ENCODE assay signal across 16 cellular contexts in genomic region chr1:14655386-14655785, GRCh38. TPM values are rescaled to one million over a fixed set of nuclear protein-coding genes. Genes with fewer than 3 reads are reported as not detected.
DNase-seq lines count a peak whose midpoint lies in the region; ATAC-seq and TF ChIP-seq lines count a peak whose summit lies in the region.
"Had no signal": no experiment of that assay in that cellular context is flagged by ENCODE, and none has a peak within 500 bp of the region (broad histone marks: within the 10 kb centered on the region; RNA-seq: fewer than 3 reads in every experiment).

No MANE protein-coding gene starts in this region.

- H3K36me3 ChIP-seq in OCI-LY1 (ENCODE audit: insufficient read depth, low read length): peaks cover 6% of the 10 kb centered on the region; the same call in 1 of the 2 replicates
- peaks cover 0 to 41% of the 10 kb centered on the region in 2 donors for H3K36me3 ChIP-seq in neuronal stem cell (replicated peaks in 1 of 2; ENCODE audit: control insufficient read depth in 2 of 2, insufficient read depth in 2 of 2, low read length in 2 of 2)
- H3K36me3 ChIP-seq: BLaER1 treated with 17β-estradiol and CSF1 and Interleukin-3, amounts not matched to agents 10 nM and 100 nM had no signal

- no peak overlapping the region for H2BK120ac ChIP-seq in neuronal stem cell (ENCODE audit: low read depth, low read length)

- no peaks in the 10 kb centered on the region for H4K20me1 ChIP-seq in OCI-LY1 (ENCODE audit: insufficient read depth, low read length)
- H4K20me1 ChIP-seq: BLaER1 treated with 17β-estradiol and CSF1 and Interleukin-3, amounts not matched to agents 10 nM and 100 nM had no signal

- H3K9me3 ChIP-seq in OCI-LY1 (ENCODE audit: low read length) (no peaks in the 10 kb centered on the region), neuronal stem cell (replicated peaks in 1 of 2; ENCODE audit: control insufficient read depth in 2 of 2, insufficient read depth in 1 of 2, low read depth in 1 of 2, low read length in 2 of 2) (no peaks in the 10 kb centered on the region)
- H3K9me3 ChIP-seq: BLaER1 treated with 17β-estradiol and CSF1 and Interleukin-3, amounts not matched to agents 10 nM and 100 nM had no signal

- no peak for ATAC-seq in GM18907 (IDR thresholded peaks at IDR 0.05; ENCODE audit: unreplicated experiment)
- ATAC-seq in HG02623 (IDR thresholded peaks at IDR 0.05; ENCODE audit: unreplicated experiment): no peak
- ATAC-seq: CD8-positive, alpha-beta T cell; HCT116 had no signal

- H3K79me1 ChIP-seq in neuronal stem cell (ENCODE audit: low read depth, low read length): no peaks in the 10 kb centered on the region

- no peaks in the 10 kb centered on the region for H3K9me2 ChIP-seq in OCI-LY1 (ENCODE audit: low read depth, low read length)

- H3K23ac ChIP-seq in neuronal stem cell (ENCODE audit: low read depth, low read length, poor library complexity): no peak overlapping the region

- H3K4me2 ChIP-seq in OCI-LY1 (ENCODE audit: low read length): peak overlapping the region; percentile 43; the same call in 1 of the 2 replicates
- H3K4me2 ChIP-seq in neuronal stem cell (ENCODE audit: insufficient read depth, low read length, poor library complexity, severe bottlenecking): no peak overlapping the region
- H3K4me2 ChIP-seq: BLaER1 treated with 17β-estradiol and CSF1 and Interleukin-3, amounts not matched to agents 10 nM and 100 nM had no signal

- no peak overlapping the region for H2BK15ac ChIP-seq in neuronal stem cell (ENCODE audit: low read length)

- no peak overlapping the region for H2BK5ac ChIP-seq in neuronal stem cell (ENCODE audit: low read length)

- no CpG with 5 or more reads among the region's 7 CpGs for WGBS in neuronal stem cell (ENCODE audit: extremely low coverage in 2 of 2, insufficient read length in 2 of 2, insufficient replicate concordance in 1 of 2), 2 donors

- no peak overlapping the region for H3K27ac ChIP-seq in OCI-LY1 (ENCODE audit: low read depth, low read length, poor library complexity, severe bottlenecking)
- H3K27ac ChIP-seq in neuronal stem cell (replicated peaks; ENCODE audit: low read length): no peak overlapping the region
- H3K27ac ChIP-seq: BLaER1 treated with 17β-estradiol and CSF1 and Interleukin-3, amounts not matched to agents 10 nM and 100 nM had no signal

- peak overlapping the region; percentile 58 for H3K4me3 ChIP-seq in OCI-LY1 (ENCODE audit: low read depth, low read length, poor library complexity, severe bottlenecking)
- H3K4me3 ChIP-seq in neuronal stem cell (ENCODE audit: low read length in 2 of 2): no peak overlapping the region
- H3K4me3 ChIP-seq: BLaER1 treated with 17β-estradiol and CSF1 and Interleukin-3, amounts not matched to agents 10 nM and 100 nM had no signal

- no peak overlapping the region for H2AK5ac ChIP-seq in neuronal stem cell (ENCODE audit: low read depth, low read length)

- no peak overlapping the region for H2BK12ac ChIP-seq in neuronal stem cell (ENCODE audit: low read length)

- H3K79me2 ChIP-seq in OCI-LY1 (ENCODE audit: insufficient read depth, low read length): no peaks in the 10 kb centered on the region

- H3K9ac ChIP-seq in OCI-LY1 (ENCODE audit: low read length) (peak overlapping the region; percentile 42; the same call in 1 of the 2 replicates), neuronal stem cell (ENCODE audit: low read depth, low read length, poor library complexity) (no peak overlapping the region)
- H3K9ac ChIP-seq: BLaER1 treated with 17β-estradiol and CSF1 and Interleukin-3, amounts not matched to agents 10 nM and 100 nM had no signal

- peak overlapping the region; percentile 11 for H3K18ac ChIP-seq in neuronal stem cell (ENCODE audit: low read length)

- peaks cover 35% of the 10 kb centered on the region for H3K4me1 ChIP-seq in OCI-LY1 (ENCODE audit: insufficient read depth, low read length, severe bottlenecking)
- H3K4me1 ChIP-seq in neuronal stem cell (ENCODE audit: control insufficient read depth in 2 of 2, insufficient read depth in 1 of 2, low read depth in 1 of 2, low read length in 2 of 2): peaks cover 10 to 13% of the 10 kb centered on the region in 2 donors

- no peak for TF ChIP-seq CTCF in OCI-LY1 (IDR thresholded peaks at IDR 0.05; ENCODE audit: low read length)

- DNase-seq in left kidney (ENCODE audit: low read depth, low spot score) (peak; percentile 36), neuronal stem cell (ENCODE audit: low spot score) (no peak), NCI-H187 (lab: John Stamatoyannopoulos, UW) (no peak), DMS153 (lab: John Stamatoyannopoulos, UW) (no peak)
- DNase-seq: Calu3; CD8-positive, alpha-beta T cell; DMS53; GOT3; H7; HFFc6; IMR-90 had no signal

- H3K14ac ChIP-seq in neuronal stem cell (ENCODE audit: low read length): no peak overlapping the region

- H3K27me3 ChIP-seq in OCI-LY1 (ENCODE audit: insufficient read depth, low read length) (no peaks in the 10 kb centered on the region), neuronal stem cell (ENCODE audit: control insufficient read depth in 3 of 3, insufficient read depth in 3 of 3, low read depth in 1 of 3, low read length in 3 of 3) (no peaks in the 10 kb centered on the region)
- H3K27me3 ChIP-seq: BLaER1 treated with 17β-estradiol and CSF1 and Interleukin-3, amounts not matched to agents 10 nM and 100 nM had no signal

- no peak overlapping the region for H4K8ac ChIP-seq in neuronal stem cell (ENCODE audit: low read depth, low read length)

- H4K91ac ChIP-seq in neuronal stem cell (ENCODE audit: low read depth, low read length, poor library complexity): no peak overlapping the region

- no peaks in the 10 kb centered on the region for H3F3A ChIP-seq in OCI-LY1 (ENCODE audit: insufficient read depth, low read length)

- H2AFZ ChIP-seq in OCI-LY1 (ENCODE audit: low read length) (no peak overlapping the region), neuronal stem cell (ENCODE audit: low read length) (no peak overlapping the region)

- no peak overlapping the region for H3K4ac ChIP-seq in neuronal stem cell (ENCODE audit: low read length)

RNA-seq across cellular contexts. Expression of gene KAZN, which starts 56.9 kb away (rescaled TPM):
- polyA plus RNA-seq in neuronal stem cell (2013, experiment 1 of 2): 10.4 TPM
- polyA plus RNA-seq in neuronal stem cell (2013, experiment 2 of 2): 11.4 TPM
